In genomic region chr12:7129647-7130536, GRCh38 we compare ENCODE assay signal across 8 cellular contexts. TPM values are rescaled to one million over a fixed set of nuclear protein-coding genes. Genes with fewer than 3 reads are reported as not detected.
DNase-seq lines count a peak whose midpoint lies in the region; ATAC-seq, FAIRE-seq and TF ChIP-seq lines count a peak whose summit lies in the region.

TSS of gene CLSTN3 (plus strand) at chr12:7130371. CDS start at chr12:7130649, 278 bp downstream.

- no peak within 1 kb of the TSS for H3K4me2 ChIP-seq in A549

- POLR2A ChIA-PET in A549 (lab: Yijun Ruan, JAX), result no interaction called here
- POLR2A ChIA-PET in activated CD8-positive, alpha-beta memory T cell treated with anti-CD3 and anti-CD28 coated beads for 36 hours (lab: Charles Lee), result interaction anchor here (0.7 to 1.1 kb wide), 2 partner anchors 160 to 666 kb away, joined by 3 read pairs; partner anchors contain the start of genes EMG1 and PHB2

- no peak for TF ChIP-seq POLR2A in A549 (IDR thresholded peaks at IDR 0.05; ENCODE audit: low read length)

- TF ChIP-seq EP300 in A549 (IDR thresholded peaks at IDR 0.05), result no peak

- WGBS in A549 (ENCODE audit: missing lambda C conversion rate), result 91% methylated on average over 28 of the region's 48 CpGs

- FAIRE-seq in A549 (lab: Jason Lieb, UNC), result no peak

- no peak for ATAC-seq in A549
- ATAC-seq in GM18868 (IDR thresholded peaks at IDR 0.05; ENCODE audit: unreplicated experiment), result peak; percentile 75
- ATAC-seq in HG03342 (IDR thresholded peaks at IDR 0.05; ENCODE audit: unreplicated experiment), result peak; percentile 78

- DNase-seq in A549 (ENCODE audit: low read depth in 1 of 2, low spot score in 1 of 2) (no peak), NCI-H82 (lab: John Stamatoyannopoulos, UW) (peak; percentile 91), lung microvascular endothelial cell (ENCODE audit: low read depth in 2 of 2) (peak; percentile 80 to 91)
- peak; percentile 86 for DNase-seq in effector CD4-positive, alpha-beta T cell
- peak; percentile 76 to 78 (median 78) for DNase-seq in stimulated activated CD4-positive, alpha-beta T cell treated with anti-CD3 and anti-CD28 coated beads, TNF-alpha, amount 100 ng/mL, for 4 hours (ENCODE audit: low read depth in 3 of 3)

- CTCF ChIA-PET in A549 (lab: Yijun Ruan, JAX), result interaction anchor here (0.7 to 1.4 kb wide), 7 partner anchors 9 to 206 kb away, joined by 3 to 6 read pairs (median 3); partner anchors contain the start of gene C1RL
- CTCF ChIA-PET in activated CD8-positive, alpha-beta memory T cell treated with anti-CD3 and anti-CD28 coated beads for 36 hours (lab: Charles Lee), result interaction anchor here (1.2 to 2.2 kb wide), 2 partner anchors 15 to 17 kb away, joined by 3 to 11 read pairs; no protein-coding TSS in a partner anchor

- no peak for TF ChIP-seq RAD21 in A549 (conservative IDR thresholded peaks at IDR 0.05 in 1 of 2, IDR thresholded peaks at IDR 0.05 in 1 of 2)

- no peak within 1 kb of the TSS for H3K27ac ChIP-seq in A549

- no peak for TF ChIP-seq CTCF in A549 (IDR thresholded peaks at IDR 0.05)

- H3K9me3 ChIP-seq in A549, result no peaks in the 10 kb centered on the region

- no peak within 1 kb of the TSS for H3K4me3 ChIP-seq in A549

- H3K4me1 ChIP-seq in A549, result no peaks in the 10 kb centered on the region

TF ChIP-seq in A549, 52 proteins besides CTCF, POLR2A, EP300 and RAD21:
- TF ChIP-seq MAZ (IDR thresholded peaks at IDR 0.05; ENCODE audit: borderline replicate concordance, low read depth, low read length) (no peak), ZNF302 (CRISPR knock-in tag; IDR thresholded peaks at IDR 0.05) (no peak), HMGXB4 (CRISPR knock-in tag; IDR thresholded peaks at IDR 0.05; ENCODE audit: borderline replicate concordance) (no peak), PBX3 (IDR thresholded peaks at IDR 0.05) (no peak), MAX (IDR thresholded peaks at IDR 0.05) (no peak), TFCP2L1 (CRISPR knock-in tag; IDR thresholded peaks at IDR 0.05) (no peak), SREBF2 (IDR thresholded peaks at IDR 0.05) (no peak), BHLHE40 (IDR thresholded peaks at IDR 0.05; ENCODE audit: low read depth, low read length) (no peak), RARB (CRISPR knock-in tag; IDR thresholded peaks at IDR 0.05) (no peak), EHF (CRISPR knock-in tag; IDR thresholded peaks at IDR 0.05) (no peak), HES2 (IDR thresholded peaks at IDR 0.05) (no peak), ZSCAN20 (CRISPR knock-in tag; IDR thresholded peaks at IDR 0.05) (no peak), JUNB (IDR thresholded peaks at IDR 0.05) (no peak), KDM1A (IDR thresholded peaks at IDR 0.05; ENCODE audit: low read depth) (no peak), FOSL2 (IDR thresholded peaks at IDR 0.05) (no peak), FOSL2 (CRISPR knock-in tag; IDR thresholded peaks at IDR 0.05) (no peak)

RNA-seq across cellular contexts. Expression of gene CLSTN3, which starts in this region (rescaled TPM):
- polyA plus RNA-seq in A549 (2011; rRNA removed) (24.9 and 32.7 TPM in 2 replicates), A549 (2017; fragmentation: RNase III; extraction: RNeasy Plus Mini Kit Qiagen cat#74134 plus additional on column Dnase treatment) (17.4 to 22.5 TPM (median 19.3 TPM) in 3 replicates)
- polyA plus RNA-seq in A549 (2012; cell fraction: cytosol; rRNA removed), result 16.3 and 19.7 TPM in 2 replicates
- 222 and 235 TPM in 2 replicates for polyA plus RNA-seq in A549 (2012; cell fraction: nucleus; rRNA removed)
- polyA minus RNA-seq in A549 (2011; rRNA and poly(A)+ RNA removed), result 18.9 and 26.1 TPM in 2 replicates
- 10 to 100 TPM; 19.0 to 19.5 TPM for total RNA-seq in activated CD8-positive, alpha-beta memory T cell treated with anti-CD3 and anti-CD28 coated beads for 36 hours
- 12.9 and 15.0 TPM in 2 replicates for total RNA-seq in lung microvascular endothelial cell

Comparison
In these comparisons a context has a peak if more than half of its experiments do, and no peak if none do; other contexts are left out.
1. ATAC-seq: peak in GM18868 (single experiment) and HG03342 (single experiment); none in A549 (0 of 2).
2. DNase-seq: peak in NCI-H82 (single experiment), effector CD4-positive, alpha-beta T cell (single experiment), lung microvascular endothelial cell (2 of 2) and stimulated activated CD4-positive, alpha-beta T cell treated with anti-CD3 and anti-CD28 coated beads, TNF-alpha, amount 100 ng/mL, for 4 hours (3 of 3); none in A549 (0 of 2).